ENCODE assay signal across 18 cellular contexts in genomic region chr9:80968611-80969010, GRCh38.
DNase-seq lines count a peak whose midpoint lies in the region; ATAC-seq and TF ChIP-seq lines count a peak whose summit lies in the region.
"Had no signal": no experiment of that assay in that cellular context is flagged by ENCODE, and none has a peak within 500 bp of the region (broad histone marks: within the 10 kb centered on the region; RNA-seq: fewer than 3 reads in every experiment).

No MANE protein-coding gene starts in this region.

- no peaks in the 10 kb centered on the region for H3K36me3 ChIP-seq in ascending aorta
- H3K36me3 ChIP-seq: uterus had no signal

- DNase-seq in AG09309 (ENCODE audit: low read depth) = peak; percentile 42
- DNase-seq in NCI-H226 = peak; percentile 87
- peak; percentile 80 for DNase-seq in choroid plexus epithelial cell (ENCODE audit: low read depth)
- DNase-seq in kidney glomerular epithelial cell (lab: John Stamatoyannopoulos, UW) = peak; percentile 81
- no peak for DNase-seq in DMS79 treated with DMSO at 0.1 percent for 48 hours (lab: John Stamatoyannopoulos, UW)
- no peak for DNase-seq in ascending aorta (ENCODE audit: low spot score in 2 of 2)
- DNase-seq: activated CD4-positive, CD25-positive, alpha-beta regulatory T cell; activated CD8-positive, alpha-beta memory T cell treated with anti-CD3 and anti-CD28 coated beads, Interleukin-2, amount 50 U/mL, for 4 hours; activated naive CD4-positive, alpha-beta T cell treated with anti-CD3 and anti-CD28 coated beads, Interleukin-2, amount 10 ng/mL, durations not matched to agents 7 days and 5 days; Karpas-422; NCI-H2029 treated with DMSO at 0.1 percent for 48 hours; PC-9; stimulated activated naive CD4-positive, alpha-beta T cell; uterus had no signal

- no peaks in the 10 kb centered on the region for H3K27me3 ChIP-seq in ascending aorta
- H3K27me3 ChIP-seq: uterus had no signal

- ATAC-seq in HG02759 (IDR thresholded peaks at IDR 0.05; ENCODE audit: unreplicated experiment) (no peak), HG03460 (IDR thresholded peaks at IDR 0.05; ENCODE audit: unreplicated experiment) (no peak)
- ATAC-seq: HCT116, sciatic nerve had no signal

- TF ChIP-seq CTCF in AG09309 (IDR thresholded peaks at IDR 0.05; ENCODE audit: control insufficient read depth, insufficient read depth, low read depth, low read length, missing control alignments) (peak; percentile 21), choroid plexus epithelial cell (conservative IDR thresholded peaks at IDR 0.05; ENCODE audit: low read depth, low read length) (no peak), ascending aorta (IDR thresholded peaks at IDR 0.05) (no peak)

- no peak overlapping the region for H3K27ac ChIP-seq in ascending aorta
- H3K27ac ChIP-seq: PC-9, uterus had no signal

- H3K4me1 ChIP-seq in ascending aorta = no peaks in the 10 kb centered on the region
- H3K4me1 ChIP-seq: uterus had no signal

- intact Hi-C loops in ascending aorta (cut with DNase I) = no loop called here

- H3K9me3 ChIP-seq in ascending aorta = no peaks in the 10 kb centered on the region
- H3K9me3 ChIP-seq: uterus had no signal

- H3K4me3 ChIP-seq in AG09309 (ENCODE audit: control insufficient read depth, low read depth, low read length) (no peak overlapping the region), choroid plexus epithelial cell (ENCODE audit: low read depth, low read length) (no peak overlapping the region), ascending aorta (no peak overlapping the region)
- H3K4me3 ChIP-seq: PC-9, uterus had no signal

Comparison
In these comparisons a context has a peak if more than half of its experiments do, and no peak if none do; other contexts are left out.
1. DNase-seq: peak in AG09309 (single experiment), NCI-H226 (single experiment), choroid plexus epithelial cell (single experiment) and kidney glomerular epithelial cell (single experiment); none in DMS79 treated with DMSO at 0.1 percent for 48 hours (single experiment) and ascending aorta (0 of 2).